ENCODE assay signal across 1 cellular context in the genomic region with DNA sequence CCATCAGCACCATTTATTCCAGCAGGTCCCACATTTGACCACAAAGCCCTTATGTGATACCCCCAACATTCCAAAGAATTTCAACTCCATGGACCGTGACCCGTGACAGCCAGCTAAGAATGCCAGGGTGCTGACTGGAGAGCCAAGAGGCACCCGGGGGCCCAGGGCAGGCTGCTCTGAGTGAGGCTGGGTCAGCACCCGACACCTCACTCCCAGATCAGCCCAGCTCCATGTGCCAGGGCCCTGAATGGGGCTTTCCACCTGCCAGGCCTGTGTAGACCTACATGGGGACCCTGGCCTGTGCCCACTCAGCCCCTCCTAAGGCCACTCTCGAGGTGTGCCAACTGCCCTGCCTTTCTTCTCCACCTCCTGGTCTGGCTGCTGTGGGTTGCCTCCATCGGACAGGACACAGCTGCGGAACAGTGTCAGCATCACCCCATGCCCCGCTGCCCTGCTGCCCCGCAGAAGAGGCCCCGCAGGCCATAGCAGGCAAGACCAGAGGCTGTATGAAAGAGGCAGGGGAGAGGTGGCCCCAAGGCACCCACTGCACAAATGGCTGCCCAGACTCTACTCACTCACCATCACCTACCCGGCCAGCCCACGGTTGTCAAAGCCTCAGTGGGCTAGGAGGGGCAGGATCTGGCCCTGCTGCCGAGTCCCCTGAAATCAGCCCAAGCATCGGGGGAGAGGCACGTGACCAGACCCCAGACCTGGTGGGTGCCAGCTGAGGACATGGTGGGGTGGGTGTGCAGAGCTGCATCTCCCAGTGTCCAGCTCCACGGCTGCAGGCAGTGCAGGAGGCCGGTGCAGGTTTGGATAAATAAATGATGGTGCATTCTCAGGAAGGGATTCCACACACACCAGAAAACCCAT.
TF ChIP-seq lines count a peak whose summit lies in the region.
"Not testable (repeated sequence)": the region's sequence is repeated elsewhere in the genome, so short reads cannot be mapped to it uniquely, and the experiment has no call there.

No MANE protein-coding gene starts in this region.

TF ChIP-seq in K562, 482 proteins besides CTCF, POLR2A, EP300 and RAD21:
- TF ChIP-seq RAD51 (IDR thresholded peaks at IDR 0.05; ENCODE audit: borderline replicate concordance, low read depth) (0 out of 2 replicates have a peak, but pooled peaks have one; percentile 14), BHLHE40 (IDR thresholded peaks at IDR 0.05; ENCODE audit: low read length) (peak; percentile 50; the same call in 1 of the 2 replicates), FOXK1 (CRISPR knock-in tag; IDR thresholded peaks at IDR 0.05; ENCODE audit: borderline replicate concordance) (0 out of 2 replicates have a peak, but pooled peaks have one; percentile 36), PURB (CRISPR knock-in tag; IDR thresholded peaks at IDR 0.05; ENCODE audit: low read depth) (peak; percentile 96; the same call in 1 of the 2 replicates), BRCA1 (CRISPR knock-in tag; IDR thresholded peaks at IDR 0.05) (peak; percentile 46; the same call in 1 of the 2 replicates), PRMT5 (CRISPR knock-in tag; IDR thresholded peaks at IDR 0.05) (peak; percentile 68; the same call in 1 of the 2 replicates)
- TF ChIP-seq, protein P1, sequence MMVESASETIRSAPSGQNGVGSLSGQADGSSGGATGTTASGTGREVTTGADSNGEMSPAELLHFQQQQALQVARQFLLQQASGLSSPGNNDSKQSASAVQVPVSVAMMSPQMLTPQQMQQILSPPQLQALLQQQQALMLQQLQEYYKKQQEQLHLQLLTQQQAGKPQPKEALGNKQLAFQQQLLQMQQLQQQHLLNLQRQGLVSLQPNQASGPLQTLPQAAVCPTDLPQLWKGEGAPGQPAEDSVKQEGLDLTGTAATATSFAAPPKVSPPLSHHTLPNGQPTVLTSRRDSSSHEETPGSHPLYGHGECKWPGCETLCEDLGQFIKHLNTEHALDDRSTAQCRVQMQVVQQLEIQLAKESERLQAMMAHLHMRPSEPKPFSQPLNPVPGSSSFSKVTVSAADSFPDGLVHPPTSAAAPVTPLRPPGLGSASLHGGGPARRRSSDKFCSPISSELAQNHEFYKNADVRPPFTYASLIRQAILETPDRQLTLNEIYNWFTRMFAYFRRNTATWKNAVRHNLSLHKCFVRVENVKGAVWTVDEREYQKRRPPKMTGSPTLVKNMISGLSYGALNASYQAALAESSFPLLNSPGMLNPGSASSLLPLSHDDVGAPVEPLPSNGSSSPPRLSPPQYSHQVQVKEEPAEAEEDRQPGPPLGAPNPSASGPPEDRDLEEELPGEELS (CRISPR knock-in tag; IDR thresholded peaks at IDR 0.05; ENCODE audit: borderline replicate concordance) = 0 out of 2 replicates have a peak, but pooled peaks have one; percentile 9
- TF ChIP-seq, protein P2, sequence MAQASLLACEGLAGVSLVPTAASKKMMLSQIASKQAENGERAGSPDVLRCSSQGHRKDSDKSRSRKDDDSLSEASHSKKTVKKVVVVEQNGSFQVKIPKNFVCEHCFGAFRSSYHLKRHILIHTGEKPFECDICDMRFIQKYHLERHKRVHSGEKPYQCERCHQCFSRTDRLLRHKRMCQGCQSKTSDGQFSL (CRISPR knock-in tag; IDR thresholded peaks at IDR 0.05) = peak; percentile 15; the same call in 1 of the 2 replicates
- TF ChIP-seq, protein P2 (tag; IDR thresholded peaks at IDR 0.05) = not testable (repeated sequence)
- TF ChIP-seq, protein P3, sequence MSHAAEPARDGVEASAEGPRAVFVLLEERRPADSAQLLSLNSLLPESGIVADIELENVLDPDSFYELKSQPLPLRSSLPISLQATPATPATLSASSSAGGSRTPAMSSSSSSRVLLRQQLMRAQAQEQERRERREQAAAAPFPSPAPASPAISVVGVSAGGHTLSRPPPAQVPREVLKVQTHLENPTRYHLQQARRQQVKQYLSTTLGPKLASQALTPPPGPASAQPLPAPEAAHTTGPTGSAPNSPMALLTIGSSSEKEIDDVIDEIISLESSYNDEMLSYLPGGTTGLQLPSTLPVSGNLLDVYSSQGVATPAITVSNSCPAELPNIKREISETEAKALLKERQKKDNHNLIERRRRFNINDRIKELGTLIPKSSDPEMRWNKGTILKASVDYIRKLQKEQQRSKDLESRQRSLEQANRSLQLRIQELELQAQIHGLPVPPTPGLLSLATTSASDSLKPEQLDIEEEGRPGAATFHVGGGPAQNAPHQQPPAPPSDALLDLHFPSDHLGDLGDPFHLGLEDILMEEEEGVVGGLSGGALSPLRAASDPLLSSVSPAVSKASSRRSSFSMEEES (CRISPR knock-in tag; IDR thresholded peaks at IDR 0.05) = peak; percentile 59
- TF ChIP-seq, protein P4, sequence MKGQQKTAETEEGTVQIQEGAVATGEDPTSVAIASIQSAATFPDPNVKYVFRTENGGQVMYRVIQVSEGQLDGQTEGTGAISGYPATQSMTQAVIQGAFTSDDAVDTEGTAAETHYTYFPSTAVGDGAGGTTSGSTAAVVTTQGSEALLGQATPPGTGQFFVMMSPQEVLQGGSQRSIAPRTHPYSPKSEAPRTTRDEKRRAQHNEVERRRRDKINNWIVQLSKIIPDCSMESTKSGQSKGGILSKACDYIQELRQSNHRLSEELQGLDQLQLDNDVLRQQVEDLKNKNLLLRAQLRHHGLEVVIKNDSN (CRISPR knock-in tag; IDR thresholded peaks at IDR 0.05) = peak; percentile 78
- TF ChIP-seq, protein P5, sequence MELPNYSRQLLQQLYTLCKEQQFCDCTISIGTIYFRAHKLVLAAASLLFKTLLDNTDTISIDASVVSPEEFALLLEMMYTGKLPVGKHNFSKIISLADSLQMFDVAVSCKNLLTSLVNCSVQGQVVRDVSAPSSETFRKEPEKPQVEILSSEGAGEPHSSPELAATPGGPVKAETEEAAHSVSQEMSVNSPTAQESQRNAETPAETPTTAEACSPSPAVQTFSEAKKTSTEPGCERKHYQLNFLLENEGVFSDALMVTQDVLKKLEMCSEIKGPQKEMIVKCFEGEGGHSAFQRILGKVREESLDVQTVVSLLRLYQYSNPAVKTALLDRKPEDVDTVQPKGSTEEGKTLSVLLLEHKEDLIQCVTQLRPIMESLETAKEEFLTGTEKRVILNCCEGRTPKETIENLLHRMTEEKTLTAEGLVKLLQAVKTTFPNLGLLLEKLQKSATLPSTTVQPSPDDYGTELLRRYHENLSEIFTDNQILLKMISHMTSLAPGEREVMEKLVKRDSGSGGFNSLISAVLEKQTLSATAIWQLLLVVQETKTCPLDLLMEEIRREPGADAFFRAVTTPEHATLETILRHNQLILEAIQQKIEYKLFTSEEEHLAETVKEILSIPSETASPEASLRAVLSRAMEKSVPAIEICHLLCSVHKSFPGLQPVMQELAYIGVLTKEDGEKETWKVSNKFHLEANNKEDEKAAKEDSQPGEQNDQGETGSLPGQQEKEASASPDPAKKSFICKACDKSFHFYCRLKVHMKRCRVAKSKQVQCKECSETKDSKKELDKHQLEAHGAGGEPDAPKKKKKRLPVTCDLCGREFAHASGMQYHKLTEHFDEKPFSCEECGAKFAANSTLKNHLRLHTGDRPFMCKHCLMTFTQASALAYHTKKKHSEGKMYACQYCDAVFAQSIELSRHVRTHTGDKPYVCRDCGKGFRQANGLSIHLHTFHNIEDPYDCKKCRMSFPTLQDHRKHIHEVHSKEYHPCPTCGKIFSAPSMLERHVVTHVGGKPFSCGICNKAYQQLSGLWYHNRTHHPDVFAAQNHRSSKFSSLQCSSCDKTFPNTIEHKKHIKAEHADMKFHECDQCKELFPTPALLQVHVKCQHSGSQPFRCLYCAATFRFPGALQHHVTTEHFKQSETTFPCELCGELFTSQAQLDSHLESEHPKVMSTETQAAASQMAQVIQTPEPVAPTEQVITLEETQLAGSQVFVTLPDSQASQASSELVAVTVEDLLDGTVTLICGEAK (IDR thresholded peaks at IDR 0.05) = not testable (repeated sequence)
- TF ChIP-seq, protein P5 (CRISPR knock-in tag; IDR thresholded peaks at IDR 0.05) = peak; percentile 46; the same call in 1 of the 2 replicates
- TF ChIP-seq, protein P6, sequence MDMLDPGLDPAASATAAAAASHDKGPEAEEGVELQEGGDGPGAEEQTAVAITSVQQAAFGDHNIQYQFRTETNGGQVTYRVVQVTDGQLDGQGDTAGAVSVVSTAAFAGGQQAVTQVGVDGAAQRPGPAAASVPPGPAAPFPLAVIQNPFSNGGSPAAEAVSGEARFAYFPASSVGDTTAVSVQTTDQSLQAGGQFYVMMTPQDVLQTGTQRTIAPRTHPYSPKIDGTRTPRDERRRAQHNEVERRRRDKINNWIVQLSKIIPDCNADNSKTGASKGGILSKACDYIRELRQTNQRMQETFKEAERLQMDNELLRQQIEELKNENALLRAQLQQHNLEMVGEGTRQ (CRISPR knock-in tag; IDR thresholded peaks at IDR 0.05) = peak; percentile 61
- TF ChIP-seq BRCA1 (IDR thresholded peaks at IDR 0.05) = not testable (repeated sequence)
- TF ChIP-seq, protein P7, sequence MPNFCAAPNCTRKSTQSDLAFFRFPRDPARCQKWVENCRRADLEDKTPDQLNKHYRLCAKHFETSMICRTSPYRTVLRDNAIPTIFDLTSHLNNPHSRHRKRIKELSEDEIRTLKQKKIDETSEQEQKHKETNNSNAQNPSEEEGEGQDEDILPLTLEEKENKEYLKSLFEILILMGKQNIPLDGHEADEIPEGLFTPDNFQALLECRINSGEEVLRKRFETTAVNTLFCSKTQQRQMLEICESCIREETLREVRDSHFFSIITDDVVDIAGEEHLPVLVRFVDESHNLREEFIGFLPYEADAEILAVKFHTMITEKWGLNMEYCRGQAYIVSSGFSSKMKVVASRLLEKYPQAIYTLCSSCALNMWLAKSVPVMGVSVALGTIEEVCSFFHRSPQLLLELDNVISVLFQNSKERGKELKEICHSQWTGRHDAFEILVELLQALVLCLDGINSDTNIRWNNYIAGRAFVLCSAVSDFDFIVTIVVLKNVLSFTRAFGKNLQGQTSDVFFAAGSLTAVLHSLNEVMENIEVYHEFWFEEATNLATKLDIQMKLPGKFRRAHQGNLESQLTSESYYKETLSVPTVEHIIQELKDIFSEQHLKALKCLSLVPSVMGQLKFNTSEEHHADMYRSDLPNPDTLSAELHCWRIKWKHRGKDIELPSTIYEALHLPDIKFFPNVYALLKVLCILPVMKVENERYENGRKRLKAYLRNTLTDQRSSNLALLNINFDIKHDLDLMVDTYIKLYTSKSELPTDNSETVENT (CRISPR knock-in tag; IDR thresholded peaks at IDR 0.05) = 0 out of 2 replicates have a peak, but pooled peaks have one; percentile 27
TF ChIP-seq in K562: peak in this region for 13; not testable (repeated sequence) for 469.
